1 cellular context compared by ENCODE assay signal in the genomic region with DNA sequence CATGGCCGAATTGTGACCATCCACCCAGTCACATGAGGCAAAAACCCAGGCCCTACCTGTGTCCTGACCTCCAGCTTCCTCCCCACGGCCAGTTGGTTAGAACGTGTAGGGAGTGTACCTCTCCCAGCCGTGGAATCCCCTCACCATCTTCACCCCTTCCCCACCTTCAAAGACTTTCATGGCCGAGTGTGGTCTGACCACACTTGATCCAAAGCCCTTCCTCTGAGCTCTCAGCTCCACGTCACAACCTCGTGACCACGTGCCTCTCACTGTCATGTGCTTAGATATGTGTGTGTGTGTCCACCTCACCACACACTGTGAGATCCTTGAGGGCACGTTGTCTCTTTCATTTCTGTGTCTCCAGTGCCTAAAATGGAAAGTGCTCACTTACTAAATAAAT.
A peak's percentile ranks its signal among the peaks of the same experiment; 100 is the strongest.
TF ChIP-seq lines count a peak whose summit lies in the region.

No MANE protein-coding gene starts in this region.

TF ChIP-seq in GM12878, 131 proteins besides CTCF, POLR2A, EP300 and RAD21 (continued from another document):
- TF ChIP-seq, protein P1, sequence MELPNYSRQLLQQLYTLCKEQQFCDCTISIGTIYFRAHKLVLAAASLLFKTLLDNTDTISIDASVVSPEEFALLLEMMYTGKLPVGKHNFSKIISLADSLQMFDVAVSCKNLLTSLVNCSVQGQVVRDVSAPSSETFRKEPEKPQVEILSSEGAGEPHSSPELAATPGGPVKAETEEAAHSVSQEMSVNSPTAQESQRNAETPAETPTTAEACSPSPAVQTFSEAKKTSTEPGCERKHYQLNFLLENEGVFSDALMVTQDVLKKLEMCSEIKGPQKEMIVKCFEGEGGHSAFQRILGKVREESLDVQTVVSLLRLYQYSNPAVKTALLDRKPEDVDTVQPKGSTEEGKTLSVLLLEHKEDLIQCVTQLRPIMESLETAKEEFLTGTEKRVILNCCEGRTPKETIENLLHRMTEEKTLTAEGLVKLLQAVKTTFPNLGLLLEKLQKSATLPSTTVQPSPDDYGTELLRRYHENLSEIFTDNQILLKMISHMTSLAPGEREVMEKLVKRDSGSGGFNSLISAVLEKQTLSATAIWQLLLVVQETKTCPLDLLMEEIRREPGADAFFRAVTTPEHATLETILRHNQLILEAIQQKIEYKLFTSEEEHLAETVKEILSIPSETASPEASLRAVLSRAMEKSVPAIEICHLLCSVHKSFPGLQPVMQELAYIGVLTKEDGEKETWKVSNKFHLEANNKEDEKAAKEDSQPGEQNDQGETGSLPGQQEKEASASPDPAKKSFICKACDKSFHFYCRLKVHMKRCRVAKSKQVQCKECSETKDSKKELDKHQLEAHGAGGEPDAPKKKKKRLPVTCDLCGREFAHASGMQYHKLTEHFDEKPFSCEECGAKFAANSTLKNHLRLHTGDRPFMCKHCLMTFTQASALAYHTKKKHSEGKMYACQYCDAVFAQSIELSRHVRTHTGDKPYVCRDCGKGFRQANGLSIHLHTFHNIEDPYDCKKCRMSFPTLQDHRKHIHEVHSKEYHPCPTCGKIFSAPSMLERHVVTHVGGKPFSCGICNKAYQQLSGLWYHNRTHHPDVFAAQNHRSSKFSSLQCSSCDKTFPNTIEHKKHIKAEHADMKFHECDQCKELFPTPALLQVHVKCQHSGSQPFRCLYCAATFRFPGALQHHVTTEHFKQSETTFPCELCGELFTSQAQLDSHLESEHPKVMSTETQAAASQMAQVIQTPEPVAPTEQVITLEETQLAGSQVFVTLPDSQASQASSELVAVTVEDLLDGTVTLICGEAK (IDR thresholded peaks at IDR 0.05; ENCODE audit: borderline replicate concordance): no peak
- TF ChIP-seq STAT3 (IDR thresholded peaks at IDR 0.05; ENCODE audit: low read depth, low read length): no peak
- peak; percentile 53 to 77; a peak in 2 of 4 replicates for TF ChIP-seq IKZF2 (IDR thresholded peaks at IDR 0.05)
- 0 out of 2 replicates have a peak, but pooled peaks have one; percentile 17 for TF ChIP-seq SMARCA5 (IDR thresholded peaks at IDR 0.05)
- peak; percentile 30; the same call in 1 of the 2 replicates for TF ChIP-seq LARP7 (IDR thresholded peaks at IDR 0.05)
- peak; percentile 73 for TF ChIP-seq CHD2 (IDR thresholded peaks at IDR 0.05; ENCODE audit: borderline replicate concordance, low read depth, low read length)
- TF ChIP-seq MYC (IDR thresholded peaks at IDR 0.05; ENCODE audit: insufficient read depth, insufficient read length, insufficient replicate concordance, low read length, severe bottlenecking): no peak
- TF ChIP-seq EED (IDR thresholded peaks at IDR 0.05; ENCODE audit: low read depth): peak; percentile 46; the same call in 1 of the 2 replicates
- TF ChIP-seq BHLHE40 (IDR thresholded peaks at IDR 0.05; ENCODE audit: borderline replicate concordance in 1 of 2, low read depth in 2 of 2, low read length in 1 of 2): peak; percentile 93 to 94
- TF ChIP-seq, protein P2, sequence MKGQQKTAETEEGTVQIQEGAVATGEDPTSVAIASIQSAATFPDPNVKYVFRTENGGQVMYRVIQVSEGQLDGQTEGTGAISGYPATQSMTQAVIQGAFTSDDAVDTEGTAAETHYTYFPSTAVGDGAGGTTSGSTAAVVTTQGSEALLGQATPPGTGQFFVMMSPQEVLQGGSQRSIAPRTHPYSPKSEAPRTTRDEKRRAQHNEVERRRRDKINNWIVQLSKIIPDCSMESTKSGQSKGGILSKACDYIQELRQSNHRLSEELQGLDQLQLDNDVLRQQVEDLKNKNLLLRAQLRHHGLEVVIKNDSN (IDR thresholded peaks at IDR 0.05; ENCODE audit: borderline replicate concordance, extremely low read length, insufficient read depth, low read depth, low read length): peak; percentile 84
- TF ChIP-seq, protein P3, sequence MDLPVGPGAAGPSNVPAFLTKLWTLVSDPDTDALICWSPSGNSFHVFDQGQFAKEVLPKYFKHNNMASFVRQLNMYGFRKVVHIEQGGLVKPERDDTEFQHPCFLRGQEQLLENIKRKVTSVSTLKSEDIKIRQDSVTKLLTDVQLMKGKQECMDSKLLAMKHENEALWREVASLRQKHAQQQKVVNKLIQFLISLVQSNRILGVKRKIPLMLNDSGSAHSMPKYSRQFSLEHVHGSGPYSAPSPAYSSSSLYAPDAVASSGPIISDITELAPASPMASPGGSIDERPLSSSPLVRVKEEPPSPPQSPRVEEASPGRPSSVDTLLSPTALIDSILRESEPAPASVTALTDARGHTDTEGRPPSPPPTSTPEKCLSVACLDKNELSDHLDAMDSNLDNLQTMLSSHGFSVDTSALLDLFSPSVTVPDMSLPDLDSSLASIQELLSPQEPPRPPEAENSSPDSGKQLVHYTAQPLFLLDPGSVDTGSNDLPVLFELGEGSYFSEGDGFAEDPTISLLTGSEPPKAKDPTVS (IDR thresholded peaks at IDR 0.05; ENCODE audit: low read depth, low read length): peak; percentile 58; the same call in 1 of the 2 replicates
- 0 out of 2 replicates have a peak, but pooled peaks have one; percentile 13 for TF ChIP-seq SPI1 (IDR thresholded peaks at IDR 0.05; ENCODE audit: borderline replicate concordance, insufficient read depth, low read depth, low read length)
- TF ChIP-seq ZNF24 (IDR thresholded peaks at IDR 0.05): no peak
- TF ChIP-seq RAD51 (IDR thresholded peaks at IDR 0.05): peak; percentile 97
- TF ChIP-seq, protein P4, sequence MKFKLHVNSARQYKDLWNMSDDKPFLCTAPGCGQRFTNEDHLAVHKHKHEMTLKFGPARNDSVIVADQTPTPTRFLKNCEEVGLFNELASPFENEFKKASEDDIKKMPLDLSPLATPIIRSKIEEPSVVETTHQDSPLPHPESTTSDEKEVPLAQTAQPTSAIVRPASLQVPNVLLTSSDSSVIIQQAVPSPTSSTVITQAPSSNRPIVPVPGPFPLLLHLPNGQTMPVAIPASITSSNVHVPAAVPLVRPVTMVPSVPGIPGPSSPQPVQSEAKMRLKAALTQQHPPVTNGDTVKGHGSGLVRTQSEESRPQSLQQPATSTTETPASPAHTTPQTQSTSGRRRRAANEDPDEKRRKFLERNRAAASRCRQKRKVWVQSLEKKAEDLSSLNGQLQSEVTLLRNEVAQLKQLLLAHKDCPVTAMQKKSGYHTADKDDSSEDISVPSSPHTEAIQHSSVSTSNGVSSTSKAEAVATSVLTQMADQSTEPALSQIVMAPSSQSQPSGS (IDR thresholded peaks at IDR 0.05; ENCODE audit: low read length): 0 out of 2 replicates have a peak, but pooled peaks have one; percentile 11
- peak; percentile 60; the same call in 1 of the 2 replicates for TF ChIP-seq GATAD2B (conservative IDR thresholded peaks at IDR 0.05; ENCODE audit: low read depth)
- TF ChIP-seq CREB1 (IDR thresholded peaks at IDR 0.05; ENCODE audit: low read depth): peak; percentile 70
- peak; percentile 54 for TF ChIP-seq YY1 (IDR thresholded peaks at IDR 0.05; ENCODE audit: low read depth, low read length)
- TF ChIP-seq, protein P5, sequence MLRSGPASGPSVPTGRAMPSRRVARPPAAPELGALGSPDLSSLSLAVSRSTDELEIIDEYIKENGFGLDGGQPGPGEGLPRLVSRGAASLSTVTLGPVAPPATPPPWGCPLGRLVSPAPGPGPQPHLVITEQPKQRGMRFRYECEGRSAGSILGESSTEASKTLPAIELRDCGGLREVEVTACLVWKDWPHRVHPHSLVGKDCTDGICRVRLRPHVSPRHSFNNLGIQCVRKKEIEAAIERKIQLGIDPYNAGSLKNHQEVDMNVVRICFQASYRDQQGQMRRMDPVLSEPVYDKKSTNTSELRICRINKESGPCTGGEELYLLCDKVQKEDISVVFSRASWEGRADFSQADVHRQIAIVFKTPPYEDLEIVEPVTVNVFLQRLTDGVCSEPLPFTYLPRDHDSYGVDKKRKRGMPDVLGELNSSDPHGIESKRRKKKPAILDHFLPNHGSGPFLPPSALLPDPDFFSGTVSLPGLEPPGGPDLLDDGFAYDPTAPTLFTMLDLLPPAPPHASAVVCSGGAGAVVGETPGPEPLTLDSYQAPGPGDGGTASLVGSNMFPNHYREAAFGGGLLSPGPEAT (IDR thresholded peaks at IDR 0.05; ENCODE audit: low read depth): peak; percentile 88
- peak; percentile 61 for TF ChIP-seq RELA (IDR thresholded peaks at IDR 0.05; ENCODE audit: borderline replicate concordance, partially characterized antibody)
- TF ChIP-seq, protein P6, sequence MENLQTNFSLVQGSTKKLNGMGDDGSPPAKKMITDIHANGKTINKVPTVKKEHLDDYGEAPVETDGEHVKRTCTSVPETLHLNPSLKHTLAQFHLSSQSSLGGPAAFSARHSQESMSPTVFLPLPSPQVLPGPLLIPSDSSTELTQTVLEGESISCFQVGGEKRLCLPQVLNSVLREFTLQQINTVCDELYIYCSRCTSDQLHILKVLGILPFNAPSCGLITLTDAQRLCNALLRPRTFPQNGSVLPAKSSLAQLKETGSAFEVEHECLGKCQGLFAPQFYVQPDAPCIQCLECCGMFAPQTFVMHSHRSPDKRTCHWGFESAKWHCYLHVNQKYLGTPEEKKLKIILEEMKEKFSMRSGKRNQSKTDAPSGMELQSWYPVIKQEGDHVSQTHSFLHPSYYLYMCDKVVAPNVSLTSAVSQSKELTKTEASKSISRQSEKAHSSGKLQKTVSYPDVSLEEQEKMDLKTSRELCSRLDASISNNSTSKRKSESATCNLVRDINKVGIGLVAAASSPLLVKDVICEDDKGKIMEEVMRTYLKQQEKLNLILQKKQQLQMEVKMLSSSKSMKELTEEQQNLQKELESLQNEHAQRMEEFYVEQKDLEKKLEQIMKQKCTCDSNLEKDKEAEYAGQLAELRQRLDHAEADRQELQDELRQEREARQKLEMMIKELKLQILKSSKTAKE (IDR thresholded peaks at IDR 0.05; ENCODE audit: low read depth, poor library complexity, severe bottlenecking): peak; percentile 44
- TF ChIP-seq, protein P7, sequence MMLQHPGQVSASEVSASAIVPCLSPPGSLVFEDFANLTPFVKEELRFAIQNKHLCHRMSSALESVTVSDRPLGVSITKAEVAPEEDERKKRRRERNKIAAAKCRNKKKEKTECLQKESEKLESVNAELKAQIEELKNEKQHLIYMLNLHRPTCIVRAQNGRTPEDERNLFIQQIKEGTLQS (IDR thresholded peaks at IDR 0.05; ENCODE audit: borderline replicate concordance, extremely low read depth, low read depth, low read length): peak; percentile 40; the same call in 1 of the 2 replicates
- TF ChIP-seq, protein P8, sequence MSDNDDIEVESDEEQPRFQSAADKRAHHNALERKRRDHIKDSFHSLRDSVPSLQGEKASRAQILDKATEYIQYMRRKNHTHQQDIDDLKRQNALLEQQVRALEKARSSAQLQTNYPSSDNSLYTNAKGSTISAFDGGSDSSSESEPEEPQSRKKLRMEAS (IDR thresholded peaks at IDR 0.05; ENCODE audit: low read depth, low read length): peak; percentile 92
- TF ChIP-seq ZBED1 (IDR thresholded peaks at IDR 0.05; ENCODE audit: borderline replicate concordance): no peak
- TF ChIP-seq SMAD1 (IDR thresholded peaks at IDR 0.05; ENCODE audit: low read depth, partially characterized antibody): peak; percentile 36
- TF ChIP-seq HDGF (IDR thresholded peaks at IDR 0.05): peak; percentile 80; the same call in 1 of the 2 replicates
